Comparison of ENCODE assay signal across 1 cellular context in genomic region chr7:121503730-121504129, GRCh38.
TF ChIP-seq lines count a peak whose summit lies in the region.

No MANE protein-coding gene starts in this region.

TF ChIP-seq in SK-N-SH, 30 proteins besides CTCF, POLR2A, EP300 and RAD21 (continued from another document):
- no peak for TF ChIP-seq GABPA (IDR thresholded peaks at IDR 0.05; ENCODE audit: low read depth)
- no peak for TF ChIP-seq TCF12 (IDR thresholded peaks at IDR 0.05)
- no peak for TF ChIP-seq POLR2AphosphoS5 (IDR thresholded peaks at IDR 0.05; ENCODE audit: low read depth, low read length)
- TF ChIP-seq CHD2 (IDR thresholded peaks at IDR 0.05; ENCODE audit: low read length, partially characterized antibody), result no peak
- TF ChIP-seq MAX (IDR thresholded peaks at IDR 0.05; ENCODE audit: low read depth), result no peak
- no peak for TF ChIP-seq REST (IDR thresholded peaks at IDR 0.05; ENCODE audit: low read depth, low read length)
- TF ChIP-seq EZH2phosphoT487 (IDR thresholded peaks at IDR 0.05; ENCODE audit: borderline replicate concordance, low read depth), result no peak
- no peak for TF ChIP-seq FOXM1 (IDR thresholded peaks at IDR 0.05; ENCODE audit: low read depth)
